Comparison of ENCODE assay signal across 19 cellular contexts in the genomic region with DNA sequence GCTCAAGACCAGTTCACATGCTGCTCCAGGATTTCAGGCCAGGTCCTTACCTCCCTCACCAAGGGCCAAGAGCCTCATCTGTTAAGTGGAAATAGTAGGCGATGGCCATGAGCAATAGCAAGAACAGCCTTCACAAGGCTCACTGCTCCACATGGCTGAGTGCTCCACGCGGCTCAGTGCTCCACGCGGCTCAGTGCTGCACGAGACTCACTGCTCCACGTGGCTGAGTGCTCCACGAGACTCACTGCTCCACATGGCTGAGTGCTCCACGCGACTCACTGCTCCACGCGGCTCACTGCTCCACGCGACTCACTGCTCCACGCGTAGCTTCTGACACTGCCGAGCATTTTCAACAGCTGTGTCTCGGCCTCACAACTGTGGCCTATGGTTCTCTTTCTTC. TPM values are rescaled to one million over a fixed set of nuclear protein-coding genes. Genes with fewer than 3 reads are reported as not detected.
"Had no signal": no experiment of that assay in that cellular context is flagged by ENCODE, and none has a peak within 500 bp of the region (broad histone marks: within the 10 kb centered on the region; RNA-seq: fewer than 3 reads in every experiment).

No MANE protein-coding gene starts in this region.

- H3K9me3 Mint-ChIP-seq: activated CD4-positive, alpha-beta memory T cell treated with anti-CD3 and anti-CD28 coated beads for 36 hours; activated naive CD4-positive, alpha-beta T cell treated with anti-CD3 and anti-CD28 coated beads, Interleukin-2, amount 50 U/mL, for 72 hours; activated T-helper 17 cell treated with anti-CD3 and anti-CD28 coated beads, Interleukin-2, amount 50 U/mL, for 72 hours; nephron; stimulated activated naive CD8-positive, alpha-beta T cell treated with anti-CD3 and anti-CD28 coated beads, Interleukin-15, Interleukin-2, amounts not matched to agents 100 ng/mL and 50 ng/mL, for 24 hours had no signal

- H3K27me3 Mint-ChIP-seq: activated T-helper 17 cell treated with anti-CD3 and anti-CD28 coated beads, Interleukin-2, amount 50 U/mL, for 72 hours; stimulated activated naive CD8-positive, alpha-beta T cell treated with anti-CD3 and anti-CD28 coated beads, Interleukin-15, Interleukin-2, amounts not matched to agents 100 ng/mL and 50 ng/mL, for 24 hours had no signal

- H3K4me3 Mint-ChIP-seq: activated CD4-positive, alpha-beta memory T cell treated with anti-CD3 and anti-CD28 coated beads for 36 hours; activated T-helper 17 cell treated with anti-CD3 and anti-CD28 coated beads, Interleukin-2, amount 50 U/mL, for 72 hours; brain; endodermal cell; nephron; stimulated activated naive CD8-positive, alpha-beta T cell treated with anti-CD3 and anti-CD28 coated beads, Interleukin-15, Interleukin-2, amounts not matched to agents 100 ng/mL and 50 ng/mL, for 24 hours had no signal

- H3K27ac Mint-ChIP-seq: activated CD4-positive, alpha-beta memory T cell treated with anti-CD3 and anti-CD28 coated beads for 36 hours; activated naive CD4-positive, alpha-beta T cell treated with anti-CD3 and anti-CD28 coated beads, Interleukin-2, amount 50 U/mL, for 72 hours; activated T-helper 17 cell treated with anti-CD3 and anti-CD28 coated beads, Interleukin-2, amount 50 U/mL, for 72 hours; brain; endodermal cell; nephron; stimulated activated naive CD8-positive, alpha-beta T cell treated with anti-CD3 and anti-CD28 coated beads, Interleukin-15, Interleukin-2, amounts not matched to agents 100 ng/mL and 50 ng/mL, for 24 hours had no signal

- ATAC-seq: activated naive CD4-positive, alpha-beta T cell treated with anti-CD3 and anti-CD28 coated beads, Interleukin-2, amount 50 U/mL, for 72 hours; activated T-helper 17 cell treated with anti-CD3 and anti-CD28 coated beads, Interleukin-2, amount 50 U/mL, for 72 hours; gastroesophageal sphincter; left colon; lower lobe of right lung; SK-N-SH treated with all-trans-retinoic acid at 6 μM for 48 hours had no signal

- DNase-seq: activated CD4-positive, alpha-beta memory T cell treated with anti-CD3 and anti-CD28 coated beads for 36 hours; activated CD4-positive, alpha-beta T cell treated with anti-CD3 and anti-CD28 coated beads for 48 hours; activated T-cell treated with anti-CD3 and anti-CD28 coated beads, Interleukin-2, amount 50 U/mL, for 1 hour; endodermal cell; hypothalamus; left colon; lower lobe of right lung; posterior cingulate gyrus; stimulated activated CD4-positive, alpha-beta T cell treated with anti-CD3 and anti-CD28 coated beads, Interleukin-4, amount 100 ng/mL, for 4 hours; transverse colon had no signal

- H3K36me3 Mint-ChIP-seq: activated CD4-positive, alpha-beta memory T cell treated with anti-CD3 and anti-CD28 coated beads for 36 hours; activated naive CD4-positive, alpha-beta T cell treated with anti-CD3 and anti-CD28 coated beads, Interleukin-2, amount 50 U/mL, for 72 hours; brain had no signal

- H3K4me1 Mint-ChIP-seq: activated T-helper 17 cell treated with anti-CD3 and anti-CD28 coated beads, Interleukin-2, amount 50 U/mL, for 72 hours; endodermal cell had no signal

RNA-seq across cellular contexts. Expression of gene ADAMTS2, which starts 36.4 kb away (rescaled TPM):
- total RNA-seq: activated CD4-positive, alpha-beta memory T cell treated with anti-CD3 and anti-CD28 coated beads for 36 hours; activated naive CD4-positive, alpha-beta T cell treated with anti-CD3 and anti-CD28 coated beads, Interleukin-2, amount 50 U/mL, for 72 hours; activated T-helper 17 cell treated with anti-CD3 and anti-CD28 coated beads, Interleukin-2, amount 50 U/mL, for 72 hours; dermis microvascular lymphatic vessel endothelial cell; T-helper 2 cell treated with Interferon-gamma antibody and Interleukin-4, amounts not matched to agents 100 ng/mL and 5 ng/mL, for 36 hours had no signal
